In genomic region chr9:77820293-77820954, GRCh38 we compare ENCODE assay signal across 12 cellular contexts.
DNase-seq lines count a peak whose midpoint lies in the region; ATAC-seq and TF ChIP-seq lines count a peak whose summit lies in the region.
"Had no signal": no experiment of that assay in that cellular context is flagged by ENCODE, and none has a peak within 500 bp of the region (broad histone marks: within the 10 kb centered on the region; RNA-seq: fewer than 3 reads in every experiment).

No MANE protein-coding gene starts in this region.

- H3K4me1 ChIP-seq in esophagus squamous epithelium, result peaks cover 0 to 28% (median 4%) of the 10 kb centered on the region in 3 donors

- H3K27me3 ChIP-seq in esophagus squamous epithelium, result no peaks in the 10 kb centered on the region
- H3K27me3 ChIP-seq: gastrocnemius medialis had no signal

- peak overlapping the region; percentile 95 for H3K27ac Mint-ChIP-seq in HFFc6
- H3K27ac Mint-ChIP-seq in activated T-helper 17 cell treated with anti-CD3 and anti-CD28 coated beads, Interleukin-2, amount 50 U/mL, for 72 hours, result peak overlapping the region; percentile 55
- H3K27ac Mint-ChIP-seq: nephron progenitor cell had no signal

- H3K9me3 ChIP-seq in esophagus squamous epithelium, result no peaks in the 10 kb centered on the region
- H3K9me3 ChIP-seq: gastrocnemius medialis had no signal

- H3K36me3 ChIP-seq in esophagus squamous epithelium, result no peaks in the 10 kb centered on the region
- H3K36me3 ChIP-seq: gastrocnemius medialis had no signal

- intact Hi-C loops in esophagus squamous epithelium (cut with DNase I), result no loop called here

- H3K27ac ChIP-seq in esophagus squamous epithelium, result peak overlapping the region in 2 of 4 donors; percentile 1 to 2

- H3K27me3 Mint-ChIP-seq in HFFc6 (ENCODE audit: insufficient read depth), result no peaks in the 10 kb centered on the region
- no peaks in the 10 kb centered on the region for H3K27me3 Mint-ChIP-seq in activated T-helper 17 cell treated with anti-CD3 and anti-CD28 coated beads, Interleukin-2, amount 50 U/mL, for 72 hours

- peak; percentile 90 for ATAC-seq in activated T-helper 17 cell treated with anti-CD3 and anti-CD28 coated beads, Interleukin-2, amount 50 U/mL, for 72 hours (replicated peaks)

- TF ChIP-seq CTCF in HFFc6 (IDR thresholded peaks at IDR 0.05) (no peak), esophagus squamous epithelium (IDR thresholded peaks at IDR 0.05) (no peak)

- H3K4me3 Mint-ChIP-seq in HFFc6, result peak overlapping the region; percentile 70
- H3K4me3 Mint-ChIP-seq in activated T-helper 17 cell treated with anti-CD3 and anti-CD28 coated beads, Interleukin-2, amount 50 U/mL, for 72 hours, result peak overlapping the region; percentile 50
- H3K4me3 Mint-ChIP-seq: nephron progenitor cell had no signal

- DNase-seq in AG08395 (ENCODE audit: low spot score), result peak; percentile 70
- peak; percentile 84 for DNase-seq in HFFc6
- DNase-seq in iris pigment epithelial cell (ENCODE audit: low read depth), result peak; percentile 81
- no peak for DNase-seq in esophagus squamous epithelium (lab: John Stamatoyannopoulos, UW)
- no peak for DNase-seq in T-helper 9 cell
- no peak for DNase-seq in foreskin melanocyte
- no peak for DNase-seq in cerebellar nuclear complex (lab: John Stamatoyannopoulos, UW)
- DNase-seq: activated effector memory CD4-positive, alpha-beta T cell treated with Interleukin-2 at 50 U/mL for 16 hours; DMS79 treated with DMSO at 0.1 percent for 48 hours; gastrocnemius medialis; nephron progenitor cell had no signal

- WGBS in esophagus squamous epithelium, 2 donors, result 50 to 62% methylated on average over 3 of the region's 3 CpGs

- TF ChIP-seq POLR2A in esophagus squamous epithelium (IDR thresholded peaks at IDR 0.05), result no peak

- no peak overlapping the region for H3K4me3 ChIP-seq in esophagus squamous epithelium
- H3K4me3 ChIP-seq: gastrocnemius medialis had no signal

- peaks cover 4% of the 10 kb centered on the region; the same call in 1 of the 2 replicates for H3K36me3 Mint-ChIP-seq in HFFc6 (ENCODE audit: low read depth)
- H3K36me3 Mint-ChIP-seq in activated T-helper 17 cell treated with anti-CD3 and anti-CD28 coated beads, Interleukin-2, amount 50 U/mL, for 72 hours (ENCODE audit: low read depth), result peaks cover 6% of the 10 kb centered on the region

- no peaks in the 10 kb centered on the region for H3K9me3 Mint-ChIP-seq in HFFc6
- no peaks in the 10 kb centered on the region for H3K9me3 Mint-ChIP-seq in activated T-helper 17 cell treated with anti-CD3 and anti-CD28 coated beads, Interleukin-2, amount 50 U/mL, for 72 hours

- H3K4me1 Mint-ChIP-seq in HFFc6 (ENCODE audit: low read depth), result peaks cover 64% of the 10 kb centered on the region
- H3K4me1 Mint-ChIP-seq in activated T-helper 17 cell treated with anti-CD3 and anti-CD28 coated beads, Interleukin-2, amount 50 U/mL, for 72 hours, result peaks cover 11% of the 10 kb centered on the region

Comparison
In these comparisons a context has a peak if more than half of its experiments do, and no peak if none do; other contexts are left out.
1. DNase-seq: peak in AG08395 (single experiment), HFFc6 (single experiment) and iris pigment epithelial cell (single experiment); none in esophagus squamous epithelium (single experiment), T-helper 9 cell (single experiment), foreskin melanocyte (single experiment) and cerebellar nuclear complex (0 of 2).